8 cellular contexts compared by ENCODE assay signal in genomic region chr22:31489632-31490495, GRCh38. TPM values are rescaled to one million over a fixed set of nuclear protein-coding genes. Genes with fewer than 3 reads are reported as not detected.
A peak's percentile ranks its signal among the peaks of the same experiment; 100 is the strongest.
DNase-seq lines count a peak whose midpoint lies in the region; ATAC-seq lines count a peak whose summit lies in the region.

EIF4ENIF1 (minus strand) TSS chr22:31489842; CDS start chr22:31488718, 1,124 bp downstream.

- H3K14ac ChIP-seq in neuronal stem cell (ENCODE audit: low read length) = peak within 1 kb of the TSS; percentile 92

- H3K27ac ChIP-seq in KOPT-K1 (ENCODE audit: low read depth, low read length, poor library complexity, severe bottlenecking) (peak within 1 kb of the TSS; percentile 80), neuronal stem cell (replicated peaks; ENCODE audit: low read length) (peak within 1 kb of the TSS; percentile 61)

- H3K9me3 ChIP-seq in KOPT-K1 (ENCODE audit: insufficient read depth, low read length, poor library complexity, severe bottlenecking) (no peaks in the 10 kb centered on the region), neuronal stem cell (replicated peaks in 1 of 2; ENCODE audit: control insufficient read depth in 2 of 2, insufficient read depth in 1 of 2, low read depth in 1 of 2, low read length in 2 of 2) (no peaks in the 10 kb centered on the region)

- H2BK15ac ChIP-seq in neuronal stem cell (ENCODE audit: low read length) = peak within 1 kb of the TSS; percentile 84

- peak within 1 kb of the TSS; percentile 76 for H4K91ac ChIP-seq in neuronal stem cell (ENCODE audit: low read depth, low read length, poor library complexity)

- H4K8ac ChIP-seq in neuronal stem cell (ENCODE audit: low read depth, low read length) = no peak within 1 kb of the TSS

- H3K36me3 ChIP-seq in KOPT-K1 (ENCODE audit: insufficient read depth, low read length) (peaks cover 30% of the 10 kb centered on the region), neuronal stem cell (replicated peaks in 1 of 2; ENCODE audit: control insufficient read depth in 2 of 2, insufficient read depth in 2 of 2, low read length in 2 of 2) (peaks cover 2 to 29% of the 10 kb centered on the region in 2 donors)

- H3K4me1 ChIP-seq in neuronal stem cell (ENCODE audit: control insufficient read depth in 2 of 2, insufficient read depth in 1 of 2, low read depth in 1 of 2, low read length in 2 of 2) = peaks cover 4 to 9% of the 10 kb centered on the region in 2 donors

- in situ Hi-C loops in SK-MEL-5 (cut with HindIII; ENCODE audit: low pct_unique_long_range_greater_than_20kb, low sequenced_read_pairs) = no loop called here

- ATAC-seq in GM21576 (IDR thresholded peaks at IDR 0.05; ENCODE audit: unreplicated experiment) = peak; percentile 33

- peak within 1 kb of the TSS; percentile 75 for H2BK12ac ChIP-seq in neuronal stem cell (ENCODE audit: low read length)

- no CpG with 5 or more reads among the region's 100 CpGs for WGBS in neuronal stem cell (ENCODE audit: extremely low coverage in 2 of 2, insufficient read length in 2 of 2, insufficient replicate concordance in 1 of 2), 2 donors

- peak within 1 kb of the TSS; percentile 95 for H2AFZ ChIP-seq in neuronal stem cell (ENCODE audit: low read length)

- H3K23ac ChIP-seq in neuronal stem cell (ENCODE audit: low read depth, low read length, poor library complexity) = peak within 1 kb of the TSS; percentile 76

- DNase-seq in DMS 273 (lab: John Stamatoyannopoulos, UW; ENCODE audit: unreplicated experiment) (peak; percentile 87), SK-MEL-5 (ENCODE audit: low read depth, low spot score) (peak; percentile 87), foreskin melanocyte (peak; percentile 79), neuronal stem cell (ENCODE audit: low spot score) (peak; percentile 73), stromal cell of bone marrow (ENCODE audit: low read depth) (peak; percentile 72)
- DNase-seq in activated naive CD4-positive, alpha-beta T cell (lab: John Stamatoyannopoulos, UW) = peak; percentile 50 to 85 (median 67)

- H3K79me1 ChIP-seq in neuronal stem cell (ENCODE audit: low read depth, low read length) = peaks cover 3% of the 10 kb centered on the region

- peak within 1 kb of the TSS; percentile 80 to 97 for H3K4me3 ChIP-seq in neuronal stem cell (ENCODE audit: low read length in 2 of 2)

- H3K9ac ChIP-seq in neuronal stem cell (ENCODE audit: low read depth, low read length, poor library complexity) = peak within 1 kb of the TSS; percentile 98

- H2AK5ac ChIP-seq in neuronal stem cell (ENCODE audit: low read depth, low read length) = peak within 1 kb of the TSS; percentile 94

- peak within 1 kb of the TSS; percentile 77 for H2BK120ac ChIP-seq in neuronal stem cell (ENCODE audit: low read depth, low read length)

- H3K27me3 ChIP-seq in neuronal stem cell (ENCODE audit: control insufficient read depth in 3 of 3, insufficient read depth in 3 of 3, low read depth in 1 of 3, low read length in 3 of 3) = no peaks in the 10 kb centered on the region

- H3K4ac ChIP-seq in neuronal stem cell (ENCODE audit: low read length) = peak within 1 kb of the TSS; percentile 57

- H2BK5ac ChIP-seq in neuronal stem cell (ENCODE audit: low read length) = peak within 1 kb of the TSS; percentile 88

- peak within 1 kb of the TSS; percentile 98 for H3K18ac ChIP-seq in neuronal stem cell (ENCODE audit: low read length)

- H3K4me2 ChIP-seq in neuronal stem cell (ENCODE audit: insufficient read depth, low read length, poor library complexity, severe bottlenecking) = peak within 1 kb of the TSS; percentile 83

RNA-seq across cellular contexts. Expression of gene EIF4ENIF1, which starts in this region (rescaled TPM):
- 6.9 and 8.2 TPM in 2 replicates for total RNA-seq in SK-MEL-5 (2014; rRNA removed; shearing (Covaris generic))
- 15.6 and 16.4 TPM in 2 replicates for polyA plus RNA-seq in SK-MEL-5 (2015; cell fraction: cytosol; rRNA removed)
- polyA plus RNA-seq in SK-MEL-5 (2015; cell fraction: nucleus; rRNA removed) = 20.9 and 30.6 TPM in 2 replicates
- polyA plus RNA-seq in neuronal stem cell (2013, experiment 1 of 2) = 24.3 TPM
- 24.6 TPM for polyA plus RNA-seq in neuronal stem cell (2013, experiment 2 of 2)

Comparison
In these comparisons a context has a peak if more than half of its experiments do, and no peak if none do; other contexts are left out.
1. Peak in every context shown above with its lines: DNase-seq, ATAC-seq, H3K4me3 ChIP-seq and H3K27ac ChIP-seq.